Comparison of ENCODE assay signal across 1 cellular context in the genomic region with DNA sequence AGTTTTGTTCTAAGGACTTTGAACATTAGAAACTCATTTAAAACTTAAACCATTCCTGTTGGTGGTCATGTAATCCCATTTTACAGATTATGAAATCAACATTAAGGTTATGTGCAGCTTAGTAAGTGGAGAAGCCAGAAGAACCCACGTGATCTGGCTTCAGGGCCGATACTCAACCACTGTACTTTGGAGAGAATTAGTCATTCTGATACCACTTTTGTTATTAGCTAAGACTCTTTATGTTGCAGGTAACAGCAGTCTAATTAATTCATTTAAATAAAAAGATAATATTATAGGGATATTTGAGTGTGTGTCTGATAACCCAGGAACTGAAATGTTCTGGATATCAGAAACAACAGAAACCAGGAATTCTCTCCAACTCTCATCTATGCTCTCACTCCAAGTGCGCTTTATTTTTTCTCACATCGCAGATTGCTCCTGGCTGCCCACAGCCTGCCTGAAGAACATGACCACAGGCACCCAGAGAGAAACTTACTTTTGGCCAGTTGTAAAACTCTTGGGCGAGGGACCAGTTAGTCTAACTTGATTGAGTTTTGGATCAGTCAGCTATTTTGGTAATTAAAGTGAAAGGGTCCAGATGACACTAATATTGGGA.
TF ChIP-seq lines count a peak whose summit lies in the region.

No MANE protein-coding gene starts in this region.

TF ChIP-seq in SK-N-SH treated with all-trans-retinoic acid at 6 μM for 48 hours, 23 proteins besides CTCF, POLR2A, EP300 and RAD21 (continued from another document):
- TF ChIP-seq TSHZ2 (CRISPR knock-in tag; IDR thresholded peaks at IDR 0.05) (no peak), ISL1 (CRISPR knock-in tag; IDR thresholded peaks at IDR 0.05) (no peak), ARNTL (CRISPR knock-in tag; IDR thresholded peaks at IDR 0.05; ENCODE audit: borderline replicate concordance, low read depth) (no peak), BACH2 (CRISPR knock-in tag; IDR thresholded peaks at IDR 0.05; ENCODE audit: borderline replicate concordance) (no peak), GLIS3 (CRISPR knock-in tag; IDR thresholded peaks at IDR 0.05) (no peak), SNAI2 (CRISPR knock-in tag; IDR thresholded peaks at IDR 0.05) (no peak), OSR1 (CRISPR knock-in tag; IDR thresholded peaks at IDR 0.05) (no peak), ESRRG (CRISPR knock-in tag; IDR thresholded peaks at IDR 0.05) (no peak), TOX (CRISPR knock-in tag; IDR thresholded peaks at IDR 0.05; ENCODE audit: borderline replicate concordance) (no peak), ZFP3 (CRISPR knock-in tag; IDR thresholded peaks at IDR 0.05) (no peak), ZFP30 (CRISPR knock-in tag; IDR thresholded peaks at IDR 0.05) (no peak), RARB (CRISPR knock-in tag; IDR thresholded peaks at IDR 0.05) (no peak), TCF4 (CRISPR knock-in tag; IDR thresholded peaks at IDR 0.05; ENCODE audit: borderline replicate concordance) (no peak)
- TF ChIP-seq, protein P1, sequence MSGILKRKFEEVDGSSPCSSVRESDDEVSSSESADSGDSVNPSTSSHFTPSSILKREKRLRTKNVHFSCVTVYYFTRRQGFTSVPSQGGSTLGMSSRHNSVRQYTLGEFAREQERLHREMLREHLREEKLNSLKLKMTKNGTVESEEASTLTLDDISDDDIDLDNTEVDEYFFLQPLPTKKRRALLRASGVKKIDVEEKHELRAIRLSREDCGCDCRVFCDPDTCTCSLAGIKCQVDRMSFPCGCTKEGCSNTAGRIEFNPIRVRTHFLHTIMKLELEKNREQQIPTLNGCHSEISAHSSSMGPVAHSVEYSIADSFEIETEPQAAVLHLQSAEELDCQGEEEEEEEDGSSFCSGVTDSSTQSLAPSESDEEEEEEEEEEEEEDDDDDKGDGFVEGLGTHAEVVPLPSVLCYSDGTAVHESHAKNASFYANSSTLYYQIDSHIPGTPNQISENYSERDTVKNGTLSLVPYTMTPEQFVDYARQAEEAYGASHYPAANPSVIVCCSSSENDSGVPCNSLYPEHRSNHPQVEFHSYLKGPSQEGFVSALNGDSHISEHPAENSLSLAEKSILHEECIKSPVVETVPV (CRISPR knock-in tag; IDR thresholded peaks at IDR 0.05), result no peak
- TF ChIP-seq, protein P2, sequence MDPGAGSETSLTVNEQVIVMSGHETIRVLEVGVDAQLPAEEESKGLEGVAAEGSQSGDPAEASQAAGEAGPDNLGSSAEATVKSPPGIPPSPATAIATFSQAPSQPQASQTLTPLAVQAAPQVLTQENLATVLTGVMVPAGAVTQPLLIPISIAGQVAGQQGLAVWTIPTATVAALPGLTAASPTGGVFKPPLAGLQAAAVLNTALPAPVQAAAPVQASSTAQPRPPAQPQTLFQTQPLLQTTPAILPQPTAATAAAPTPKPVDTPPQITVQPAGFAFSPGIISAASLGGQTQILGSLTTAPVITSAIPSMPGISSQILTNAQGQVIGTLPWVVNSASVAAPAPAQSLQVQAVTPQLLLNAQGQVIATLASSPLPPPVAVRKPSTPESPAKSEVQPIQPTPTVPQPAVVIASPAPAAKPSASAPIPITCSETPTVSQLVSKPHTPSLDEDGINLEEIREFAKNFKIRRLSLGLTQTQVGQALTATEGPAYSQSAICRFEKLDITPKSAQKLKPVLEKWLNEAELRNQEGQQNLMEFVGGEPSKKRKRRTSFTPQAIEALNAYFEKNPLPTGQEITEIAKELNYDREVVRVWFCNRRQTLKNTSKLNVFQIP (CRISPR knock-in tag; IDR thresholded peaks at IDR 0.05; ENCODE audit: borderline replicate concordance, low read depth), result no peak
